ENCODE assay signal across 13 cellular contexts in genomic region chr20:17647391-17648305, GRCh38. TPM values are rescaled to one million over a fixed set of nuclear protein-coding genes. Genes with fewer than 3 reads are reported as not detected.
DNase-seq lines count a peak whose midpoint lies in the region; ATAC-seq and TF ChIP-seq lines count a peak whose summit lies in the region.
"Had no signal": no experiment of that assay in that cellular context is flagged by ENCODE, and none has a peak within 500 bp of the region (broad histone marks: within the 10 kb centered on the region; RNA-seq: fewer than 3 reads in every experiment).

No MANE protein-coding gene starts in this region.

- H3K4me2 ChIP-seq in OCI-LY7 (ENCODE audit: low read length): peak overlapping the region; percentile 52
- peak overlapping the region; percentile 5 for H3K4me2 ChIP-seq in parathyroid adenoma (ENCODE audit: low read length)

- no peak overlapping the region for H3K9ac ChIP-seq in parathyroid adenoma

- H3K4me1 ChIP-seq in A673 (ENCODE audit: insufficient read depth, low read length, poor library complexity, severe bottlenecking): peaks cover 38% of the 10 kb centered on the region
- peaks cover 75% of the 10 kb centered on the region for H3K4me1 ChIP-seq in OCI-LY7 (ENCODE audit: insufficient read depth, low read length, poor library complexity, severe bottlenecking)
- peaks cover 100% of the 10 kb centered on the region for H3K4me1 ChIP-seq in left ventricle myocardium inferior
- peaks cover 62% of the 10 kb centered on the region for H3K4me1 ChIP-seq in parathyroid adenoma

- POLR2A ChIA-PET in A673 (lab: Charles Lee; ENCODE audit: low non-redundant PET): no interaction called here
- POLR2A ChIA-PET in OCI-LY7 (lab: Charles Lee): interaction anchor here (0.5 to 1.4 kb wide), 5 partner anchors 9 to 315 kb away, joined by 3 to 4 read pairs (median 3); no protein-coding TSS in a partner anchor

- H2AFZ ChIP-seq in OCI-LY7 (ENCODE audit: low read length) (no peak overlapping the region), parathyroid adenoma (no peak overlapping the region)

- BruUV-seq in A673 (replicated peaks; lab: Mats Ljungman, UMichigan) (no TSS peak), OCI-LY7 (replicated peaks; lab: Mats Ljungman, UMichigan) (no TSS peak)

- no peaks in the 10 kb centered on the region for H4K20me1 ChIP-seq in OCI-LY7 (ENCODE audit: insufficient read depth, low read length)

- CTCF ChIA-PET in A673 (lab: Charles Lee): interaction anchor here (1.1 kb wide), 1 partner anchor 7 kb away, joined by 3 read pairs; no protein-coding TSS in a partner anchor
- CTCF ChIA-PET in OCI-LY7 (lab: Charles Lee; ENCODE audit: unreplicated experiment): interaction anchor here (0.6 to 1.3 kb wide), 2 partner anchors 11 to 35 kb away, joined by 3 read pairs; partner anchors contain the start of gene RRBP1

- H3K9me2 ChIP-seq in OCI-LY7 (ENCODE audit: insufficient read depth, low read length): no peaks in the 10 kb centered on the region

- H3K27ac ChIP-seq in A673 (ENCODE audit: low read depth, low read length, poor library complexity, severe bottlenecking): peak overlapping the region; percentile 37
- H3K27ac ChIP-seq in OCI-LY7 (ENCODE audit: low read depth, low read length, poor library complexity, severe bottlenecking): peak overlapping the region; percentile 76
- H3K27ac ChIP-seq in left ventricle myocardium inferior (replicated peaks): peak overlapping the region; percentile 80
- H3K27ac ChIP-seq in parathyroid adenoma: no peak overlapping the region

- intact Hi-C loops in A673 (cut with micrococcal nuclease; ENCODE audit: unreplicated experiment) (no loop called here), OCI-LY7 (cut with micrococcal nuclease; ENCODE audit: unreplicated experiment) (loop anchor here (1.0 to 2.0 kb wide), 2 partner anchors 77 to 201 kb away; partner anchors contain the start of gene DSTN), left ventricle myocardium inferior (cut with micrococcal nuclease) (no loop called here)

- no peak for ATAC-seq in HG03039 (IDR thresholded peaks at IDR 0.05; ENCODE audit: unreplicated experiment)
- ATAC-seq in GM19395 (IDR thresholded peaks at IDR 0.05; ENCODE audit: unreplicated experiment): no peak
- ATAC-seq: gastrocnemius medialis; naive thymus-derived CD4-positive, alpha-beta T cell had no signal

- H3K79me2 ChIP-seq in OCI-LY7 (ENCODE audit: insufficient read depth, low read depth, low read length) (no peaks in the 10 kb centered on the region), parathyroid adenoma (peaks cover 60% of the 10 kb centered on the region)

- H3K27me3 ChIP-seq in A673 (replicated peaks; ENCODE audit: insufficient read depth, low read depth, low read length, poor library complexity) (no peaks in the 10 kb centered on the region), left ventricle myocardium inferior (ENCODE audit: low read depth) (no peaks in the 10 kb centered on the region), parathyroid adenoma (ENCODE audit: control insufficient read depth, insufficient read depth, low read length) (no peaks in the 10 kb centered on the region)
- H3K27me3 ChIP-seq: gastrocnemius medialis had no signal

- H3K9me3 ChIP-seq in A673 (ENCODE audit: low read depth, low read length, poor library complexity, severe bottlenecking) (no peaks in the 10 kb centered on the region), OCI-LY7 (ENCODE audit: low read length) (no peaks in the 10 kb centered on the region), left ventricle myocardium inferior (replicated peaks) (no peaks in the 10 kb centered on the region), parathyroid adenoma (ENCODE audit: control insufficient read depth, low read length) (no peaks in the 10 kb centered on the region)
- H3K9me3 ChIP-seq: gastrocnemius medialis had no signal

- H3K36me3 ChIP-seq in A673 (ENCODE audit: insufficient read depth, low read length, poor library complexity, severe bottlenecking) (no peaks in the 10 kb centered on the region), OCI-LY7 (ENCODE audit: insufficient read depth, low read length) (no peaks in the 10 kb centered on the region), left ventricle myocardium inferior (peaks cover 2% of the 10 kb centered on the region), parathyroid adenoma (ENCODE audit: control insufficient read depth, insufficient read depth, low read length) (no peaks in the 10 kb centered on the region)
- H3K36me3 ChIP-seq: gastrocnemius medialis had no signal

- DNase-seq in A673 (ENCODE audit: low spot score) (no peak), OCI-LY7 (ENCODE audit: low spot score) (no peak), left ventricle myocardium inferior (no peak), amygdala (lab: John Stamatoyannopoulos, UW) (no peak)
- no peak for DNase-seq in stimulated activated CD4-positive, alpha-beta T cell treated with anti-CD3 and anti-CD28 coated beads, Interleukin-2, amount 100 ng/mL, for 48 hours
- DNase-seq: effector memory CD4-positive, alpha-beta T cell; naive thymus-derived CD4-positive, alpha-beta T cell; NCI-H1417 treated with DMSO at 0.1 percent for 48 hours had no signal

- TF ChIP-seq CTCF in A673 (conservative IDR thresholded peaks at IDR 0.05; ENCODE audit: low read depth, low read length) (no peak), OCI-LY7 (conservative IDR thresholded peaks at IDR 0.05; ENCODE audit: low read length) (no peak), left ventricle myocardium inferior (IDR thresholded peaks at IDR 0.05; ENCODE audit: borderline replicate concordance) (no peak), parathyroid adenoma (IDR thresholded peaks at IDR 0.05) (no peak)

- H3K4me3 ChIP-seq in A673 (ENCODE audit: low read depth, low read length, poor library complexity, severe bottlenecking): no peak overlapping the region
- no peak overlapping the region for H3K4me3 ChIP-seq in OCI-LY7 (ENCODE audit: low read depth, low read length, poor library complexity, severe bottlenecking)
- H3K4me3 ChIP-seq in left ventricle myocardium inferior: no peak overlapping the region
- no peak overlapping the region for H3K4me3 ChIP-seq in parathyroid adenoma (ENCODE audit: low read depth, low read length)
- H3K4me3 ChIP-seq: gastrocnemius medialis had no signal

RNA-seq across cellular contexts. Expression of gene RRBP1, which starts 34.4 kb away (rescaled TPM):
- total RNA-seq in A673 (2021) (75.9 and 82.8 TPM in 2 replicates), OCI-LY7 (2022) (41.2 and 46.3 TPM in 2 replicates), left ventricle myocardium inferior (31.3 TPM)
- total RNA-seq in OCI-LY7 (2014; rRNA removed; shearing (Covaris generic)): 13.6 and 16.8 TPM in 2 replicates

RNA-seq across cellular contexts. Expression of gene BANF2, which starts 52.1 kb away (rescaled TPM):
- total RNA-seq in A673 (2021) (not detected in 2 replicates), OCI-LY7 (2022) (not detected in 2 replicates), left ventricle myocardium inferior (not detected)
- not detected in 2 replicates for total RNA-seq in OCI-LY7 (2014; rRNA removed; shearing (Covaris generic))
- total RNA-seq: activated T-helper 2 cell treated with anti-CD3 and anti-CD28 coated beads, Interferon-gamma antibody, Interleukin-2, Interleukin-4, amounts not matched to agents 10 μg/mL and 5 μg/mL and 100 μg/mL, durations not matched to agents 14 hours and 24 hours and 36 hours; gastrocnemius medialis; naive thymus-derived CD4-positive, alpha-beta T cell had no signal
